1 cellular context compared by ENCODE assay signal in the genomic region with DNA sequence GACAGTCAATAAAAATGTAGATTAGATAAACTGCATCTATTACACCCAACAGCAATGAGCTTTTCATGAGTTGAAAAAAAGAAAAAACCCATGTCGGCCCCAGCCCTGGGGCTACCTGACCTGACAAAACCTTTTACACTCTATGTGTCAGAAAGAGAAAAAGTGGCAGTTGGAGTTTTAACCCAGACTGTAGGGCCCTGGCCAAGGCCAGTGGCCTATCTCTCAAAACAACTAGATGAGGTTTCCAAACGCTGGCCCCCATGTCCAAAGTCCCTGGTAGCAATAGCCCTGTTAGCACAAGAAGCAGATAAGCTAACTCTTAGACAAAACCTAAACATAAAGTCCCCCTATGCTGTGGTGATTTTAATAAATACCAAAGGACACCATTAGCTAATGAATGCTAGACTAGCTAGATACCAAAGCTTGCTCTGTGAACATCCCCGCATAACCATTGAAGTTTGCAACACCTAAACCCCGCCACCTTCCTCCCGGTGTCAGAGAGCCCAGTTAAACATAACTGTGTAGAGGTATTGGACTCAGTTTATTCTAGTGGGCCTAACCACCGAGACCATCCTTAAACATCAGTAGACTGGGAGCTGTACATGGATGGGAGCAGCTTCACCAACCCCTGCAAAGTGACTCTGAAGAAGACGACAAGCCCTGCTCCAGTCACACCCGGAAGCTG.
TF ChIP-seq lines count a peak whose summit lies in the region.

No MANE protein-coding gene starts in this region.

TF ChIP-seq in GM12878, 131 proteins besides CTCF, POLR2A, EP300 and RAD21:
- TF ChIP-seq, protein P1, sequence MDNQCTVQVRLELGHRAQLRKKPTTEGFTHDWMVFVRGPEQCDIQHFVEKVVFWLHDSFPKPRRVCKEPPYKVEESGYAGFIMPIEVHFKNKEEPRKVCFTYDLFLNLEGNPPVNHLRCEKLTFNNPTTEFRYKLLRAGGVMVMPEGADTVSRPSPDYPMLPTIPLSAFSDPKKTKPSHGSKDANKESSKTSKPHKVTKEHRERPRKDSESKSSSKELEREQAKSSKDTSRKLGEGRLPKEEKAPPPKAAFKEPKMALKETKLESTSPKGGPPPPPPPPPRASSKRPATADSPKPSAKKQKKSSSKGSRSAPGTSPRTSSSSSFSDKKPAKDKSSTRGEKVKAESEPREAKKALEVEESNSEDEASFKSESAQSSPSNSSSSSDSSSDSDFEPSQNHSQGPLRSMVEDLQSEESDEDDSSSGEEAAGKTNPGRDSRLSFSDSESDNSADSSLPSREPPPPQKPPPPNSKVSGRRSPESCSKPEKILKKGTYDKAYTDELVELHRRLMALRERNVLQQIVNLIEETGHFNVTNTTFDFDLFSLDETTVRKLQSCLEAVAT (IDR thresholded peaks at IDR 0.05): peak; percentile 47; the same call in 1 of the 2 replicates
